Comparison of ENCODE assay signal across 11 cellular contexts in genomic region chr14:58488550-58488949, GRCh38.
DNase-seq lines count a peak whose midpoint lies in the region; ATAC-seq, FAIRE-seq and TF ChIP-seq lines count a peak whose summit lies in the region.
"Had no signal": no experiment of that assay in that cellular context is flagged by ENCODE, and none has a peak within 500 bp of the region (broad histone marks: within the 10 kb centered on the region; RNA-seq: fewer than 3 reads in every experiment).

No MANE protein-coding gene starts in this region.

- in situ Hi-C loops in KBM-7 (cut with MboI; ENCODE audit: low pct_unique_long_range_greater_than_20kb, low sequenced_read_pairs): no loop called here

- no peak for TF ChIP-seq CTCF in D721Med (IDR thresholded peaks at IDR 0.05; ENCODE audit: insufficient read depth, missing control alignments)

- DNase-seq in activated naive CD4-positive, alpha-beta T cell (lab: John Stamatoyannopoulos, UW): no peak
- peak; percentile 44 for DNase-seq in KBM-7
- peak; percentile 49 for DNase-seq in astrocyte of the hippocampus (ENCODE audit: low read depth, low spot score)
- peak; percentile 66 for DNase-seq in renal cortical epithelial cell (ENCODE audit: low read depth)
- DNase-seq in pons (ENCODE audit: low spot score): no peak
- no peak for DNase-seq in D721Med (ENCODE audit: insufficient read length, low spot score)
- DNase-seq: amygdala, kidney had no signal

- H3K27ac Mint-ChIP-seq in activated naive CD4-positive, alpha-beta T cell treated with anti-CD3 and anti-CD28 coated beads, Interleukin-2, amount 50 U/mL, for 24 hours: peak overlapping the region; percentile 35

- H3K27me3 Mint-ChIP-seq in activated naive CD4-positive, alpha-beta T cell treated with anti-CD3 and anti-CD28 coated beads, Interleukin-2, amount 50 U/mL, for 24 hours: no peaks in the 10 kb centered on the region
- H3K27me3 Mint-ChIP-seq: CD4-positive, CD25-positive, alpha-beta regulatory T cell had no signal

- peaks cover 13% of the 10 kb centered on the region for H3K36me3 Mint-ChIP-seq in activated naive CD4-positive, alpha-beta T cell treated with anti-CD3 and anti-CD28 coated beads, Interleukin-2, amount 50 U/mL, for 24 hours

- no peak overlapping the region for H3K4me3 Mint-ChIP-seq in activated naive CD4-positive, alpha-beta T cell treated with anti-CD3 and anti-CD28 coated beads, Interleukin-2, amount 50 U/mL, for 24 hours
- H3K4me3 Mint-ChIP-seq: CD4-positive, CD25-positive, alpha-beta regulatory T cell had no signal

- no peaks in the 10 kb centered on the region for H3K9me3 Mint-ChIP-seq in activated naive CD4-positive, alpha-beta T cell treated with anti-CD3 and anti-CD28 coated beads, Interleukin-2, amount 50 U/mL, for 24 hours
- H3K9me3 Mint-ChIP-seq: CD4-positive, CD25-positive, alpha-beta regulatory T cell had no signal

- ATAC-seq in HG03460 (IDR thresholded peaks at IDR 0.05; ENCODE audit: unreplicated experiment): no peak

- FAIRE-seq in D721Med (lab: Jason Lieb, UNC): no peak

- H3K4me1 Mint-ChIP-seq in activated naive CD4-positive, alpha-beta T cell treated with anti-CD3 and anti-CD28 coated beads, Interleukin-2, amount 50 U/mL, for 24 hours: no peaks in the 10 kb centered on the region

Comparison
In these comparisons a context has a peak if more than half of its experiments do, and no peak if none do; other contexts are left out.
1. DNase-seq: peak in KBM-7 (single experiment), astrocyte of the hippocampus (single experiment) and renal cortical epithelial cell (single experiment); none in activated naive CD4-positive, alpha-beta T cell (0 of 4), pons (single experiment) and D721Med (single experiment).